ENCODE assay signal across 28 cellular contexts in the genomic region with DNA sequence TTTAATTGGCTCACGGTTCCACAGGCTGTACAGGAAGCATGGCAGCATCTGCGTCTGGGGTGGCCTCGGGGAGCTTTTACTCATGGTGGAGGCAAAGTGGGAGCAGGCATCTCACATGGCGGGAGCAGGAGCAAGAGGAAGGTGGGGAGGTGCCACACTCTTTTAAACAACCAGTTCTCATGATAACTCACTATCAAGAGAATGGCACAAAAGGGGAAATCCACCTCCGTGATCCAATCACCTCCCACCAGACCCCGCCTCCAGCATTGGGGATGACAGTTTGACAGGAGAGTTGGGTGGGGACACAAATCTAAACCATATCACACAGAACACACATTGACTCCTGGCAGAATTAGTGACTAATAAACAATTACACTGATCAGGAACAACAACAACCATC.
"Had no signal": no experiment of that assay in that cellular context is flagged by ENCODE, and none has a peak within 500 bp of the region (broad histone marks: within the 10 kb centered on the region; RNA-seq: fewer than 3 reads in every experiment).

No MANE protein-coding gene starts in this region.

- H3K4me1 ChIP-seq: pancreas, prostate gland, right lobe of liver, suprapubic skin, testis, tibial artery, transverse colon, upper lobe of left lung, vagina had no signal

- H3K27ac ChIP-seq: neutrophil, pancreas, prostate gland, right lobe of liver, sigmoid colon, suprapubic skin, testis, tibial artery, transverse colon, upper lobe of left lung, vagina had no signal

- DNase-seq: naive thymus-derived CD8-positive, alpha-beta T cell; nephron progenitor cell; nucleus accumbens; pancreas; right cardiac atrium; right lobe of liver; sigmoid colon; small intestine; stimulated activated CD4-positive, alpha-beta T cell treated with anti-CD3 and anti-CD28 coated beads, Interleukin-15, amount 100 ng/mL, for 24 hours; stimulated activated CD4-positive, alpha-beta T cell treated with anti-CD3 and anti-CD28 coated beads, Interleukin-2, amount 100 ng/mL, for 24 hours; stimulated activated CD4-positive, alpha-beta T cell treated with anti-CD3 and anti-CD28 coated beads, Interleukin-2, amount 100 ng/mL, for 48 hours; stimulated activated CD4-positive, alpha-beta T cell treated with anti-CD3 and anti-CD28 coated beads, Interleukin-4, amount 100 ng/mL, for 4 hours; stimulated activated CD8-positive, alpha-beta memory T cell treated with anti-CD3 and anti-CD28 coated beads, Interleukin-4, amount 100 ng/mL, for 48 hours; stimulated activated naive CD4-positive, alpha-beta T cell; stimulated activated naive CD8-positive, alpha-beta T cell treated with anti-CD3 and anti-CD28 coated beads, Interleukin-15, amount 100 ng/mL, for 72 hours; stimulated activated naive CD8-positive, alpha-beta T cell treated with anti-CD3 and anti-CD28 coated beads, Interleukin-15, Interleukin-2, amounts not matched to agents 100 U/mL and 50 U/mL, for 24 hours; substantia nigra; testis; tibial artery; transverse colon; upper lobe of left lung had no signal

- H3K4me3 Mint-ChIP-seq: naive thymus-derived CD8-positive, alpha-beta T cell; natural killer cell treated with Interleukin-12 subunit alpha and Interleukin-12 subunit beta and Interleukin-15 and Interleukin-18, amount 100 ng/mL, for 72 hours; nephron progenitor cell; neural crest cell; stimulated activated memory B cell treated with anti-CD40 and anti-IgM and Interleukin-4, amounts not matched to agents 10 μg/mL and 1 μg/mL and 100 μg/mL, for 72 hours; stimulated activated naive CD8-positive, alpha-beta T cell treated with anti-CD3 and anti-CD28 coated beads, Interleukin-15, amount 100 ng/mL, for 72 hours had no signal

- H3K4me1 Mint-ChIP-seq: stimulated activated memory B cell treated with anti-CD40 and anti-IgM and Interleukin-4, amounts not matched to agents 10 μg/mL and 1 μg/mL and 100 μg/mL, for 72 hours; stimulated activated naive CD8-positive, alpha-beta T cell treated with anti-CD3 and anti-CD28 coated beads, Interleukin-15, amount 100 ng/mL, for 72 hours had no signal

- ATAC-seq: naive thymus-derived CD8-positive, alpha-beta T cell; natural killer cell treated with Interleukin-12 subunit alpha and Interleukin-12 subunit beta and Interleukin-15 and Interleukin-18, amount 100 ng/mL, for 72 hours; right cardiac atrium; stimulated activated memory B cell treated with anti-CD40 and anti-IgM and Interleukin-4, amounts not matched to agents 10 μg/mL and 1 μg/mL and 100 μg/mL, for 72 hours; stimulated activated naive CD8-positive, alpha-beta T cell treated with anti-CD3 and anti-CD28 coated beads, Interleukin-15, amount 100 ng/mL, for 72 hours; stimulated activated naive CD8-positive, alpha-beta T cell treated with anti-CD3 and anti-CD28 coated beads, Interleukin-15, Interleukin-2, amounts not matched to agents 100 U/mL and 50 U/mL, for 24 hours had no signal

- H3K27me3 ChIP-seq: pancreas, right lobe of liver, sigmoid colon, testis, tibial artery, transverse colon, upper lobe of left lung, vagina had no signal

- H3K9me3 Mint-ChIP-seq: naive thymus-derived CD8-positive, alpha-beta T cell; natural killer cell treated with Interleukin-12 subunit alpha and Interleukin-12 subunit beta and Interleukin-15 and Interleukin-18, amount 100 ng/mL, for 72 hours; nephron progenitor cell; neural crest cell had no signal

- H3K27ac Mint-ChIP-seq: natural killer cell treated with Interleukin-12 subunit alpha and Interleukin-12 subunit beta and Interleukin-15 and Interleukin-18, amount 100 ng/mL, for 72 hours; stimulated activated memory B cell treated with anti-CD40 and anti-IgM and Interleukin-4, amounts not matched to agents 10 μg/mL and 1 μg/mL and 100 μg/mL, for 72 hours; stimulated activated naive CD8-positive, alpha-beta T cell treated with anti-CD3 and anti-CD28 coated beads, Interleukin-15, amount 100 ng/mL, for 72 hours had no signal

- H3K36me3 Mint-ChIP-seq: natural killer cell treated with Interleukin-12 subunit alpha and Interleukin-12 subunit beta and Interleukin-15 and Interleukin-18, amount 100 ng/mL, for 72 hours had no signal
